Comparison of ENCODE assay signal across 28 cellular contexts in the genomic region with DNA sequence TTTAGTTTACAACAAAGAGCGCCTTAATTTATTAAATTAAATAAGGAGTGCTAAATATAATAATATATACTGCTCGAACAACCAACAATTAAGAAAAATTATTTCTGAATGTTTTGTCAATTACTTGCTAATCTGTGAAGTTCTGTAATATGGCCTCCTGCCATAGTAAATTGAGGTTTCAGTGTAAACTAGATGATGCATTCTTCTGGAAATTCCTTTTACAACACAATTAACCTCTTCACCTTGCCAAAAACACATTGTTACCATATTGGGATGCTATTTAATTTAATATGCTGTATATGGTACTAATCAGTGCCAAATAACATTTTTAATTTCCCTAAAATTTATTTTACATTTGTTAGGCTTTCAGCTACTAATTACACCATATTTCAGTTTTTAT.
"Had no signal": no experiment of that assay in that cellular context is flagged by ENCODE, and none has a peak within 500 bp of the region (broad histone marks: within the 10 kb centered on the region; RNA-seq: fewer than 3 reads in every experiment).

No MANE protein-coding gene starts in this region.

- DNase-seq: activated CD4-positive, alpha-beta T cell treated with anti-CD3 and anti-CD28 coated beads, Interleukin-2, amount 10 ng/mL, durations not matched to agents 24 days and 14 days; activated CD4-positive, alpha-beta T cell treated with anti-CD3 and anti-CD28 coated beads, Interleukin-2, amount 50 U/mL, for 4 hours; activated CD8-positive, alpha-beta T cell treated with anti-CD3 and anti-CD28 coated beads for 36 hours; activated effector memory CD4-positive, alpha-beta T cell treated with anti-CD3 and anti-CD28 coated beads, Interleukin-2, amount 50 U/mL, for 16 hours; activated naive CD4-positive, alpha-beta T cell; activated naive CD4-positive, alpha-beta T cell treated with anti-CD3 and anti-CD28 coated beads, Interleukin-2, amount 50 U/mL, for 16 hours; activated naive CD8-positive, alpha-beta T cell treated with anti-CD3 and anti-CD28 coated beads for 36 hours; activated T-cell treated with anti-CD3 and anti-CD28 coated beads, Interleukin-2, amount 50 U/mL, for 1 hour; activated T-cell treated with anti-CD3 and anti-CD28 coated beads, Interleukin-2, amount 50 U/mL, for 72 hours; amygdala; brain microvascular endothelial cell; central memory CD4-positive, alpha-beta T cell; NCI-H1092 treated with DMSO at 0.1 percent for 48 hours; NCI-H1417; NCI-H146; NCI-H187; NCI-H2029 treated with DMSO at 0.1 percent for 48 hours; NCI-H2107; NCI-H2171; NCI-H510A; NCI-H526; NCI-H748 treated with DMSO at 0.1 percent for 48 hours; OCI-M1; SHP77 treated with DMSO at 0.1 percent for 48 hours; SK-N-SH had no signal

- H3K4me3 ChIP-seq: ascending aorta, SJSA1 had no signal

- ATAC-seq: activated CD8-positive, alpha-beta T cell treated with anti-CD3 and anti-CD28 coated beads for 36 hours; activated T-cell treated with anti-CD3 and anti-CD28 coated beads, Interleukin-2, amount 50 U/mL, for 72 hours; activated T-helper 17 cell treated with anti-CD3 and anti-CD28 coated beads, Interleukin-2, amount 50 U/mL, for 72 hours had no signal
